1 cellular context compared by ENCODE assay signal in the genomic region with DNA sequence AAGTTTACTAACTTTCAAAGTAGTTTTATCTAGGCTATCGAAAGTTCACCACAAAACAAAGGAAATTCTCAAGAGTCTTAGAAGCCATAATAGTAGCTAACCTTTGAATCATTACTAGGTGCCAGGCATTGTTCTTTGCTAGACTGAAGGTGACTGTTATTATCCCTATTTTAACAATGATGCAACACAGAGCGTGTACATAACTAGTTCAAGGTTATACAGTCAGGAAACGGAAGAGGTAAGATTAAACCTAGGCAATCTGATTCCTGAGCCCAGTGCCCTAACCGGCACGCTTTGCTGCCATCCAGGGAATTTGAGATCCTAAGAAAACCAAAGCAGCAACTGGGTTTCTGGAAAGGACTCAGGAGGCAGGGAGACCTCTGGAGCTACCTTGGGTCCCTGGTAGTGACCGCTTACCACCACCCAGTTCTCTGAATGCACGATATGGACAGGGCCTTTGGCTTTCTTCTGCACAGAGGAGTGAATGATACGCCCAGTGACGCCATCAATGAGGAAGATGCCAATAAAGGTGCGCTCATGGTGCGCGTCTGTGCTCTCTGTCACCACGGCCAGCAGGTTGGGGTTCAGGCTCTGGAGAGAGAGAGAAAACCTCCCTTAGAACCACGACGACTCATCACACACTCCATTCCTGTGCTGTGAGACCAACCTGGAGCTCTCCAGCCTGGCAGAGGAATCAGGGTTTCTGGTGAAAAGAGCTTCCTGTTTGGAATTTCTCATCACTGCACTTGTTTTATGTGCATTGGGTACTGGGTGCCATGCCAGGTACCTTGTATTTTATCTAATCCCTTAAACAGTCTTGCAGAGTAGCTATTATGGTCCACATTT.
TF ChIP-seq lines count a peak whose summit lies in the region.

No MANE protein-coding gene starts in this region.

TF ChIP-seq in HepG2, 621 proteins besides CTCF, POLR2A, EP300 and RAD21 (continued from another document and continues in another):
- TF ChIP-seq SCMH1 (CRISPR knock-in tag; IDR thresholded peaks at IDR 0.05; ENCODE audit: borderline replicate concordance) (no peak), ZNF724P (CRISPR knock-in tag; IDR thresholded peaks at IDR 0.05; ENCODE audit: borderline replicate concordance) (no peak), FOXC1 (CRISPR knock-in tag; IDR thresholded peaks at IDR 0.05; ENCODE audit: borderline replicate concordance) (no peak), SP4 (CRISPR knock-in tag; IDR thresholded peaks at IDR 0.05) (no peak), MAFK (conservative IDR thresholded peaks at IDR 0.05 in 1 of 2, IDR thresholded peaks at IDR 0.05 in 1 of 2; ENCODE audit: low read length in 2 of 2) (no peak), ZNF274 (CRISPR knock-in tag; IDR thresholded peaks at IDR 0.05) (no peak), KDM5A (IDR thresholded peaks at IDR 0.05; ENCODE audit: borderline replicate concordance, low read length) (no peak), NFIB (CRISPR knock-in tag; IDR thresholded peaks at IDR 0.05; ENCODE audit: borderline replicate concordance) (no peak), SNRNP70 (IDR thresholded peaks at IDR 0.05; ENCODE audit: low read depth, low read length) (no peak), ZIK1 (CRISPR knock-in tag; IDR thresholded peaks at IDR 0.05; ENCODE audit: borderline replicate concordance, low read depth) (no peak), KAT2B (IDR thresholded peaks at IDR 0.05; ENCODE audit: borderline replicate concordance, low read depth, low read length) (no peak), MYC (CRISPR knock-in tag; IDR thresholded peaks at IDR 0.05; ENCODE audit: borderline replicate concordance) (no peak), ZBTB20 (CRISPR knock-in tag; IDR thresholded peaks at IDR 0.05; ENCODE audit: borderline replicate concordance, low read depth) (no peak), ZNF264 (CRISPR knock-in tag; IDR thresholded peaks at IDR 0.05) (peak; percentile 78; the same call in 1 of the 2 replicates), HHEX (CRISPR knock-in tag; IDR thresholded peaks at IDR 0.05) (peak; percentile 35; the same call in 1 of the 2 replicates), ZSCAN9 (CRISPR knock-in tag; IDR thresholded peaks at IDR 0.05; ENCODE audit: borderline replicate concordance) (peak; percentile 66; the same call in 1 of the 2 replicates), PRMT3 (CRISPR knock-in tag; IDR thresholded peaks at IDR 0.05; ENCODE audit: borderline replicate concordance, low read depth) (no peak), NCOA2 (CRISPR knock-in tag; IDR thresholded peaks at IDR 0.05) (peak; percentile 83), MYNN (CRISPR knock-in tag; IDR thresholded peaks at IDR 0.05; ENCODE audit: low read depth) (no peak), HOXA3 (CRISPR knock-in tag; IDR thresholded peaks at IDR 0.05) (no peak), SRSF9 (IDR thresholded peaks at IDR 0.05; ENCODE audit: borderline replicate concordance, insufficient read depth, low read depth, low read length, poor library complexity, severe bottlenecking) (no peak), MED1 (CRISPR knock-in tag; IDR thresholded peaks at IDR 0.05) (peak; percentile 86), ZFP36 (IDR thresholded peaks at IDR 0.05; ENCODE audit: borderline replicate concordance, low read depth, low read length, partially characterized antibody) (no peak), MAZ (IDR thresholded peaks at IDR 0.05; ENCODE audit: borderline replicate concordance, low read depth, low read length) (no peak), MAZ (CRISPR knock-in tag; IDR thresholded peaks at IDR 0.05; ENCODE audit: low read depth) (no peak), ZNF713 (CRISPR knock-in tag; IDR thresholded peaks at IDR 0.05) (no peak), HDAC2 (CRISPR knock-in tag; IDR thresholded peaks at IDR 0.05) (peak; percentile 60; the same call in 1 of the 2 replicates), HMGA1 (CRISPR knock-in tag; conservative IDR thresholded peaks at IDR 0.05) (no peak), CREB1 (IDR thresholded peaks at IDR 0.05) (no peak), CREB1 (CRISPR knock-in tag; IDR thresholded peaks at IDR 0.05) (peak; percentile 76), BHLHE40 (IDR thresholded peaks at IDR 0.05; ENCODE audit: low read length) (peak; percentile 34; the same call in 1 of the 2 replicates), HES4 (CRISPR knock-in tag; IDR thresholded peaks at IDR 0.05; ENCODE audit: borderline replicate concordance) (no peak), SP5 (CRISPR knock-in tag; IDR thresholded peaks at IDR 0.05; ENCODE audit: borderline replicate concordance, low read depth) (no peak), SALL2 (CRISPR knock-in tag; IDR thresholded peaks at IDR 0.05) (no peak), ARHGAP35 (CRISPR knock-in tag; IDR thresholded peaks at IDR 0.05; ENCODE audit: borderline replicate concordance) (no peak), ZBTB1 (CRISPR knock-in tag; IDR thresholded peaks at IDR 0.05; ENCODE audit: borderline replicate concordance) (no peak), HNRNPLL (IDR thresholded peaks at IDR 0.05; ENCODE audit: low read depth, low read length, poor library complexity, severe bottlenecking) (no peak), SRY (CRISPR knock-in tag; IDR thresholded peaks at IDR 0.05) (no peak), FOXM1 (CRISPR knock-in tag; IDR thresholded peaks at IDR 0.05) (no peak), PCBP1 (IDR thresholded peaks at IDR 0.05; ENCODE audit: borderline replicate concordance, low read depth, low read length) (no peak)
- TF ChIP-seq, protein P1, sequence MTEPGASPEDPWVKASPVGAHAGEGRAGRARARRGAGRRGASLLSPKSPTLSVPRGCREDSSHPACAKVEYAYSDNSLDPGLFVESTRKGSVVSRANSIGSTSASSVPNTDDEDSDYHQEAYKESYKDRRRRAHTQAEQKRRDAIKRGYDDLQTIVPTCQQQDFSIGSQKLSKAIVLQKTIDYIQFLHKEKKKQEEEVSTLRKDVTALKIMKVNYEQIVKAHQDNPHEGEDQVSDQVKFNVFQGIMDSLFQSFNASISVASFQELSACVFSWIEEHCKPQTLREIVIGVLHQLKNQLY (CRISPR knock-in tag; IDR thresholded peaks at IDR 0.05): no peak; the same call in 1 of the 2 replicates
- TF ChIP-seq, protein P2, sequence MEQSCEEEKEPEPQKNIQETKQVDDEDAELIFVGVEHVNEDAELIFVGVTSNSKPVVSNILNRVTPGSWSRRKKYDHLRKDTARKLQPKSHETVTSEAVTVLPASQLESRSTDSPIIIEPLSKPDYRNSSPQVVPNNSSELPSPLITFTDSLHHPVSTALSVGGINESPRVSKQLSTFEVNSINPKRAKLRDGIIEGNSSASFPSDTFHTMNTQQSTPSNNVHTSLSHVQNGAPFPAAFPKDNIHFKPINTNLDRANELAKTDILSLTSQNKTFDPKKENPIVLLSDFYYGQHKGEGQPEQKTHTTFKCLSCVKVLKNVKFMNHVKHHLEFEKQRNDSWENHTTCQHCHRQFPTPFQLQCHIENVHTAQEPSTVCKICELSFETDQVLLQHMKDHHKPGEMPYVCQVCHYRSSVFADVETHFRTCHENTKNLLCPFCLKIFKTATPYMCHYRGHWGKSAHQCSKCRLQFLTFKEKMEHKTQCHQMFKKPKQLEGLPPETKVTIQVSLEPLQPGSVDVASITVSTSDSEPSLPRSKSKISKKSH (CRISPR knock-in tag; IDR thresholded peaks at IDR 0.05; ENCODE audit: borderline replicate concordance): no peak
- TF ChIP-seq, protein P3, sequence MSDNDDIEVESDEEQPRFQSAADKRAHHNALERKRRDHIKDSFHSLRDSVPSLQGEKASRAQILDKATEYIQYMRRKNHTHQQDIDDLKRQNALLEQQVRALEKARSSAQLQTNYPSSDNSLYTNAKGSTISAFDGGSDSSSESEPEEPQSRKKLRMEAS (IDR thresholded peaks at IDR 0.05): no peak
- TF ChIP-seq, protein P4, sequence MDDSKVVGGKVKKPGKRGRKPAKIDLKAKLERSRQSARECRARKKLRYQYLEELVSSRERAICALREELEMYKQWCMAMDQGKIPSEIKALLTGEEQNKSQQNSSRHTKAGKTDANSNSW (CRISPR knock-in tag; IDR thresholded peaks at IDR 0.05; ENCODE audit: borderline replicate concordance): no peak
- TF ChIP-seq, protein P5, sequence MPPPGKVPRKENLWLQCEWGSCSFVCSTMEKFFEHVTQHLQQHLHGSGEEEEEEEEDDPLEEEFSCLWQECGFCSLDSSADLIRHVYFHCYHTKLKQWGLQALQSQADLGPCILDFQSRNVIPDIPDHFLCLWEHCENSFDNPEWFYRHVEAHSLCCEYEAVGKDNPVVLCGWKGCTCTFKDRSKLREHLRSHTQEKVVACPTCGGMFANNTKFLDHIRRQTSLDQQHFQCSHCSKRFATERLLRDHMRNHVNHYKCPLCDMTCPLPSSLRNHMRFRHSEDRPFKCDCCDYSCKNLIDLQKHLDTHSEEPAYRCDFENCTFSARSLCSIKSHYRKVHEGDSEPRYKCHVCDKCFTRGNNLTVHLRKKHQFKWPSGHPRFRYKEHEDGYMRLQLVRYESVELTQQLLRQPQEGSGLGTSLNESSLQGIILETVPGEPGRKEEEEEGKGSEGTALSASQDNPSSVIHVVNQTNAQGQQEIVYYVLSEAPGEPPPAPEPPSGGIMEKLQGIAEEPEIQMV (CRISPR knock-in tag; IDR thresholded peaks at IDR 0.05; ENCODE audit: low read depth): no peak
- TF ChIP-seq, protein P6, sequence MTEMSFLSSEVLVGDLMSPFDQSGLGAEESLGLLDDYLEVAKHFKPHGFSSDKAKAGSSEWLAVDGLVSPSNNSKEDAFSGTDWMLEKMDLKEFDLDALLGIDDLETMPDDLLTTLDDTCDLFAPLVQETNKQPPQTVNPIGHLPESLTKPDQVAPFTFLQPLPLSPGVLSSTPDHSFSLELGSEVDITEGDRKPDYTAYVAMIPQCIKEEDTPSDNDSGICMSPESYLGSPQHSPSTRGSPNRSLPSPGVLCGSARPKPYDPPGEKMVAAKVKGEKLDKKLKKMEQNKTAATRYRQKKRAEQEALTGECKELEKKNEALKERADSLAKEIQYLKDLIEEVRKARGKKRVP (CRISPR knock-in tag; IDR thresholded peaks at IDR 0.05): peak in 1 of 2 experiments; percentile 93; a peak in 2 of 4 replicates
- TF ChIP-seq, protein P7, sequence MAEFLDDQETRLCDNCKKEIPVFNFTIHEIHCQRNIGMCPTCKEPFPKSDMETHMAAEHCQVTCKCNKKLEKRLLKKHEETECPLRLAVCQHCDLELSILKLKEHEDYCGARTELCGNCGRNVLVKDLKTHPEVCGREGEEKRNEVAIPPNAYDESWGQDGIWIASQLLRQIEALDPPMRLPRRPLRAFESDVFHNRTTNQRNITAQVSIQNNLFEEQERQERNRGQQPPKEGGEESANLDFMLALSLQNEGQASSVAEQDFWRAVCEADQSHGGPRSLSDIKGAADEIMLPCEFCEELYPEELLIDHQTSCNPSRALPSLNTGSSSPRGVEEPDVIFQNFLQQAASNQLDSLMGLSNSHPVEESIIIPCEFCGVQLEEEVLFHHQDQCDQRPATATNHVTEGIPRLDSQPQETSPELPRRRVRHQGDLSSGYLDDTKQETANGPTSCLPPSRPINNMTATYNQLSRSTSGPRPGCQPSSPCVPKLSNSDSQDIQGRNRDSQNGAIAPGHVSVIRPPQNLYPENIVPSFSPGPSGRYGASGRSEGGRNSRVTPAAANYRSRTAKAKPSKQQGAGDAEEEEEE (CRISPR knock-in tag; IDR thresholded peaks at IDR 0.05; ENCODE audit: borderline replicate concordance): no peak
- TF ChIP-seq, protein P8, sequence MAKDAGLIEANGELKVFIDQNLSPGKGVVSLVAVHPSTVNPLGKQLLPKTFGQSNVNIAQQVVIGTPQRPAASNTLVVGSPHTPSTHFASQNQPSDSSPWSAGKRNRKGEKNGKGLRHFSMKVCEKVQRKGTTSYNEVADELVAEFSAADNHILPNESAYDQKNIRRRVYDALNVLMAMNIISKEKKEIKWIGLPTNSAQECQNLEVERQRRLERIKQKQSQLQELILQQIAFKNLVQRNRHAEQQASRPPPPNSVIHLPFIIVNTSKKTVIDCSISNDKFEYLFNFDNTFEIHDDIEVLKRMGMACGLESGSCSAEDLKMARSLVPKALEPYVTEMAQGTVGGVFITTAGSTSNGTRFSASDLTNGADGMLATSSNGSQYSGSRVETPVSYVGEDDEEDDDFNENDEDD (CRISPR knock-in tag; IDR thresholded peaks at IDR 0.05; ENCODE audit: borderline replicate concordance): no peak
- TF ChIP-seq, protein P9, sequence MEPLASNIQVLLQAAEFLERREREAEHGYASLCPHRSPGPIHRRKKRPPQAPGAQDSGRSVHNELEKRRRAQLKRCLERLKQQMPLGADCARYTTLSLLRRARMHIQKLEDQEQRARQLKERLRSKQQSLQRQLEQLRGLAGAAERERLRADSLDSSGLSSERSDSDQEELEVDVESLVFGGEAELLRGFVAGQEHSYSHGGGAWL (CRISPR knock-in tag; IDR thresholded peaks at IDR 0.05): no peak
- TF ChIP-seq, protein P10, sequence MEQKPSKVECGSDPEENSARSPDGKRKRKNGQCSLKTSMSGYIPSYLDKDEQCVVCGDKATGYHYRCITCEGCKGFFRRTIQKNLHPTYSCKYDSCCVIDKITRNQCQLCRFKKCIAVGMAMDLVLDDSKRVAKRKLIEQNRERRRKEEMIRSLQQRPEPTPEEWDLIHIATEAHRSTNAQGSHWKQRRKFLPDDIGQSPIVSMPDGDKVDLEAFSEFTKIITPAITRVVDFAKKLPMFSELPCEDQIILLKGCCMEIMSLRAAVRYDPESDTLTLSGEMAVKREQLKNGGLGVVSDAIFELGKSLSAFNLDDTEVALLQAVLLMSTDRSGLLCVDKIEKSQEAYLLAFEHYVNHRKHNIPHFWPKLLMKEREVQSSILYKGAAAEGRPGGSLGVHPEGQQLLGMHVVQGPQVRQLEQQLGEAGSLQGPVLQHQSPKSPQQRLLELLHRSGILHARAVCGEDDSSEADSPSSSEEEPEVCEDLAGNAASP (CRISPR knock-in tag; IDR thresholded peaks at IDR 0.05; ENCODE audit: borderline replicate concordance): peak; percentile 31; the same call in 1 of the 2 replicates
- TF ChIP-seq, protein P11, sequence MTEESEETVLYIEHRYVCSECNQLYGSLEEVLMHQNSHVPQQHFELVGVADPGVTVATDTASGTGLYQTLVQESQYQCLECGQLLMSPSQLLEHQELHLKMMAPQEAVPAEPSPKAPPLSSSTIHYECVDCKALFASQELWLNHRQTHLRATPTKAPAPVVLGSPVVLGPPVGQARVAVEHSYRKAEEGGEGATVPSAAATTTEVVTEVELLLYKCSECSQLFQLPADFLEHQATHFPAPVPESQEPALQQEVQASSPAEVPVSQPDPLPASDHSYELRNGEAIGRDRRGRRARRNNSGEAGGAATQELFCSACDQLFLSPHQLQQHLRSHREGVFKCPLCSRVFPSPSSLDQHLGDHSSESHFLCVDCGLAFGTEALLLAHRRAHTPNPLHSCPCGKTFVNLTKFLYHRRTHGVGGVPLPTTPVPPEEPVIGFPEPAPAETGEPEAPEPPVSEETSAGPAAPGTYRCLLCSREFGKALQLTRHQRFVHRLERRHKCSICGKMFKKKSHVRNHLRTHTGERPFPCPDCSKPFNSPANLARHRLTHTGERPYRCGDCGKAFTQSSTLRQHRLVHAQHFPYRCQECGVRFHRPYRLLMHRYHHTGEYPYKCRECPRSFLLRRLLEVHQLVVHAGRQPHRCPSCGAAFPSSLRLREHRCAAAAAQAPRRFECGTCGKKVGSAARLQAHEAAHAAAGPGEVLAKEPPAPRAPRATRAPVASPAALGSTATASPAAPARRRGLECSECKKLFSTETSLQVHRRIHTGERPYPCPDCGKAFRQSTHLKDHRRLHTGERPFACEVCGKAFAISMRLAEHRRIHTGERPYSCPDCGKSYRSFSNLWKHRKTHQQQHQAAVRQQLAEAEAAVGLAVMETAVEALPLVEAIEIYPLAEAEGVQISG (CRISPR knock-in tag; IDR thresholded peaks at IDR 0.05): no peak
